7 cellular contexts compared by ENCODE assay signal in genomic region chr2:88303865-88304264, GRCh38.
"Had no signal": no experiment of that assay in that cellular context is flagged by ENCODE, and none has a peak within 500 bp of the region (broad histone marks: within the 10 kb centered on the region; RNA-seq: fewer than 3 reads in every experiment).

No MANE protein-coding gene starts in this region.

- H3K27ac ChIP-seq: HL-60 had no signal

- FAIRE-seq: HTR-8/SVneo, K562 had no signal

- DNase-seq: IMR-90, KBM-7, KG1 had no signal

- ATAC-seq: K562 had no signal

- H3K4me3 Mint-ChIP-seq: IgD-negative memory B cell had no signal

- H3K4me3 ChIP-seq: K562 had no signal

- H3K27ac Mint-ChIP-seq: IgD-negative memory B cell had no signal
